In the genomic region with DNA sequence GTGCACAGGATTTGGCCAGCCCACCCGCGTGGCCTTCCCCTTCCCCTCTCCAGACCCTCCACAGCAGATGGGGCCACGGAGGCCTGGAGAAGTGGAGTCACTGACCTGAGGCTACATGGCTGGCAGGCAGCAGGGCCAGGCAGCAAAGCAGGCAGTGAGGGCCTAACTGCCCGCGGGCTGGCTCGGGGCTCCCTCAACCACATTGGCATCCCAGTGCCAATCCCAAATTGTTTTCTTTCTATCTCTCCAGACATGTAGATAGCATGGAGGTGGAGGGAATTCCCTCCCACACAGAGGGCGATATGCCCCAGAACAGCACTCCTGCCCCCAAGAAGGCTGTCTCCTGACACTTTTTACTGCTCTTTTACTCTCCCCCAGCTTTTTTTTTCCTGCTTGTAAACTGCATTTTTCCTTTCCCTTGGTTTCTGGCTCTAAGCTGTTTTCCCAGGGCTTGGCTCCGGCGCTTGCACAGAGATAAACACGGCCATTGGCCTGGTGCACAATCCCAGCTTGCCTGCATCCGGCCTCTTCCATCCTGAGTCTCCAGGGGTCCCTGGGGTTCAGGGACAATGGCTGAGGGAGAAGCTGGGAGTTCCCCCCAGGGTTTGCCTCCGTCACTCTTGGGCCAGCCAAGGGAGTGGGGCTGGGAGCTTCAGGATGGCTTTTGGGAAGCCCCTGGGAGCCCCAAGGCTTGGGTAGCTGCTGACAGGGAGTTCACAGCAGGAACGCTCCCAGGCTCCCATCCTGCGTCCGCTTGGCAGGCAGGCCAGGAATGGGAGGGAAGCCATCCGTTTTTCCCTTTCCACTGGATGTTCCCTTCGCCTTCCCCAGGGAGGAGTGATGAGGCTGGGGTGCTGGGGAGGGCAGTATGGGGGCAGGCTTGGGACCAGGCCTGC, we compare ENCODE assay signal across 11 cellular contexts. TPM values are rescaled to one million over a fixed set of nuclear protein-coding genes. Genes with fewer than 3 reads are reported as not detected.
DNase-seq lines count a peak whose midpoint lies in the region; ATAC-seq and TF ChIP-seq lines count a peak whose summit lies in the region.
"Had no signal": no experiment of that assay in that cellular context is flagged by ENCODE, and none has a peak within 500 bp of the region (broad histone marks: within the 10 kb centered on the region; RNA-seq: fewer than 3 reads in every experiment).

No MANE protein-coding gene starts in this region.

- H3K9me3 ChIP-seq in mucosa of descending colon, result no peaks in the 10 kb centered on the region
- H3K9me3 ChIP-seq in tibial nerve, result no peaks in the 10 kb centered on the region

- DNase-seq in NCI-H446 treated with DMSO at 0.1 percent for 48 hours (lab: John Stamatoyannopoulos, UW) (peak; percentile 52), epithelial cell of prostate (ENCODE audit: low read depth, low spot score) (no peak), mucosa of descending colon (peak; percentile 51 to 63 (median 62)), tibial nerve (ENCODE audit: low spot score in 2 of 2) (peak; percentile 34 to 59), NCI-H2171 treated with DMSO at 0.1 percent for 48 hours (lab: John Stamatoyannopoulos, UW) (no peak)
- DNase-seq: activated CD4-positive, alpha-beta T cell treated with anti-CD3 and anti-CD28 coated beads for 36 hours; effector memory CD4-positive, alpha-beta T cell; NCI-H2171 had no signal

- no peak overlapping the region for H3K4me3 ChIP-seq in mucosa of descending colon
- H3K4me3 ChIP-seq in tibial nerve, result peak overlapping the region in 1 of 4 donors; percentile 6

- TF ChIP-seq POLR2A in tibial nerve (IDR thresholded peaks at IDR 0.05), result no peak

- TF ChIP-seq CTCF in mucosa of descending colon (IDR thresholded peaks at IDR 0.05) (no peak), tibial nerve (IDR thresholded peaks at IDR 0.05) (no peak)

- H3K27ac ChIP-seq in epithelial cell of prostate, result peak overlapping the region; percentile 40
- H3K27ac ChIP-seq in tibial nerve, result peak overlapping the region; percentile 14 to 95 (median 83)

- ATAC-seq in mucosa of descending colon (peak; percentile 19), GM21526 (IDR thresholded peaks at IDR 0.05; ENCODE audit: low FRiP score, unreplicated experiment) (no peak), GM19397 (IDR thresholded peaks at IDR 0.05; ENCODE audit: unreplicated experiment) (no peak), HG02870 (IDR thresholded peaks at IDR 0.05; ENCODE audit: unreplicated experiment) (no peak)

- peak in 1 of 2 donors; percentile 33 for TF ChIP-seq EP300 in tibial nerve (IDR thresholded peaks at IDR 0.05)

- intact Hi-C loops in mucosa of descending colon (cut with DNase I, micrococcal nuclease), result no loop called here

- H3K4me1 ChIP-seq in mucosa of descending colon (ENCODE audit: low read depth) (peaks cover 39% of the 10 kb centered on the region), tibial nerve (peaks cover 0 to 76% (median 56%) of the 10 kb centered on the region in 4 donors)

- WGBS in tibial nerve, 2 donors, result 44 to 52% methylated on average over 12 to 17 of the region's 17 CpGs

- no peaks in the 10 kb centered on the region for H3K27me3 ChIP-seq in tibial nerve

- H3K36me3 ChIP-seq in mucosa of descending colon (ENCODE audit: low read depth) (no peaks in the 10 kb centered on the region), tibial nerve (peaks cover 0 to 4% (median 0%) of the 10 kb centered on the region in 3 donors)

RNA-seq across cellular contexts. Expression of a gene that starts 7.0 kb away (rescaled TPM):
- total RNA-seq in mucosa of descending colon (10 to 100 TPM; 48.8 to 86.3 (median 68.0) TPM), tibial nerve (100 to 1,000 TPM in 3 of 4 donors, 10 to 100 TPM in 1; 80.1 to 203 (median 133) TPM)

RNA-seq across cellular contexts. Expression of a gene that starts 39.3 kb away (rescaled TPM):
- total RNA-seq in mucosa of descending colon, result 100 to 1,000 TPM; 168 to 208 (median 187) TPM
- total RNA-seq in tibial nerve, result 100 to 1,000 TPM; 130 to 178 (median 146) TPM

Comparison
In these comparisons a context has a peak if more than half of its experiments do, and no peak if none do; other contexts are left out.
1. DNase-seq: peak in NCI-H446 treated with DMSO at 0.1 percent for 48 hours (single experiment), mucosa of descending colon (3 of 3) and tibial nerve (2 of 2); none in epithelial cell of prostate (single experiment) and NCI-H2171 treated with DMSO at 0.1 percent for 48 hours (single experiment).